ENCODE assay signal across 3 cellular contexts in genomic region chr18:31526374-31526773, GRCh38.
A peak's percentile ranks its signal among the peaks of the same experiment; 100 is the strongest.
TF ChIP-seq lines count a peak whose summit lies in the region.

No MANE protein-coding gene starts in this region.

TF ChIP-seq in HepG2, 621 proteins besides CTCF, POLR2A, EP300 and RAD21:
- TF ChIP-seq REXO4 (CRISPR knock-in tag; IDR thresholded peaks at IDR 0.05; ENCODE audit: borderline replicate concordance) (no peak), ZNF7 (CRISPR knock-in tag; IDR thresholded peaks at IDR 0.05) (no peak), SMAD1 (CRISPR knock-in tag; IDR thresholded peaks at IDR 0.05; ENCODE audit: borderline replicate concordance, low read depth) (no peak), ZNF207 (IDR thresholded peaks at IDR 0.05; ENCODE audit: borderline replicate concordance) (no peak), ZNF121 (CRISPR knock-in tag; IDR thresholded peaks at IDR 0.05) (no peak), ZNF101 (CRISPR knock-in tag; IDR thresholded peaks at IDR 0.05; ENCODE audit: borderline replicate concordance, low read depth) (no peak), MYNN (CRISPR knock-in tag; IDR thresholded peaks at IDR 0.05; ENCODE audit: low read depth) (no peak), ZSCAN25 (CRISPR knock-in tag; IDR thresholded peaks at IDR 0.05) (no peak), MAFF (IDR thresholded peaks at IDR 0.05; ENCODE audit: low read depth, low read length) (peak; percentile 81), MAFK (conservative IDR thresholded peaks at IDR 0.05 in 1 of 2, IDR thresholded peaks at IDR 0.05 in 1 of 2; ENCODE audit: low read length in 2 of 2) (peak; percentile 68 to 90; a peak in 3 of 4 replicates), SYNCRIP (IDR thresholded peaks at IDR 0.05; ENCODE audit: insufficient read depth, low read depth, low read length) (no peak), SMYD3 (CRISPR knock-in tag; IDR thresholded peaks at IDR 0.05) (no peak)
- TF ChIP-seq, protein P1, sequence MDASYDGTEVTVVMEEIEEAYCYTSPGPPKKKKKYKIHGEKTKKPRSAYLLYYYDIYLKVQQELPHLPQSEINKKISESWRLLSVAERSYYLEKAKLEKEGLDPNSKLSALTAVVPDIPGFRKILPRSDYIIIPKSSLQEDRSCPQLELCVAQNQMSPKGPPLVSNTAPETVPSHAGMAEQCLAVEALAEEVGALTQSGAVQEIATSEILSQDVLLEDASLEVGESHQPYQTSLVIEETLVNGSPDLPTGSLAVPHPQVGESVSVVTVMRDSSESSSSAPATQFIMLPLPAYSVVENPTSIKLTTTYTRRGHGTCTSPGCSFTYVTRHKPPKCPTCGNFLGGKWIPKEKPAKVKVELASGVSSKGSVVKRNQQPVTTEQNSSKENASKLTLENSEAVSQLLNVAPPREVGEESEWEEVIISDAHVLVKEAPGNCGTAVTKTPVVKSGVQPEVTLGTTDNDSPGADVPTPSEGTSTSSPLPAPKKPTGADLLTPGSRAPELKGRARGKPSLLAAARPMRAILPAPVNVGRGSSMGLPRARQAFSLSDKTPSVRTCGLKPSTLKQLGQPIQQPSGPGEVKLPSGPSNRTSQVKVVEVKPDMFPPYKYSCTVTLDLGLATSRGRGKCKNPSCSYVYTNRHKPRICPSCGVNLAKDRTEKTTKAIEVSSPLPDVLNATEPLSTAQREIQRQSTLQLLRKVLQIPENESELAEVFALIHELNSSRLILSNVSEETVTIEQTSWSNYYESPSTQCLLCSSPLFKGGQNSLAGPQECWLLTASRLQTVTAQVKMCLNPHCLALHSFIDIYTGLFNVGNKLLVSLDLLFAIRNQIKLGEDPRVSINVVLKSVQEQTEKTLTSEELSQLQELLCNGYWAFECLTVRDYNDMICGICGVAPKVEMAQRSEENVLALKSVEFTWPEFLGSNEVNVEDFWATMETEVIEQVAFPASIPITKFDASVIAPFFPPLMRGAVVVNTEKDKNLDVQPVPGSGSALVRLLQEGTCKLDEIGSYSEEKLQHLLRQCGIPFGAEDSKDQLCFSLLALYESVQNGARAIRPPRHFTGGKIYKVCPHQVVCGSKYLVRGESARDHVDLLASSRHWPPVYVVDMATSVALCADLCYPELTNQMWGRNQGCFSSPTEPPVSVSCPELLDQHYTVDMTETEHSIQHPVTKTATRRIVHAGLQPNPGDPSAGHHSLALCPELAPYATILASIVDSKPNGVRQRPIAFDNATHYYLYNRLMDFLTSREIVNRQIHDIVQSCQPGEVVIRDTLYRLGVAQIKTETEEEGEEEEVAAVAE (CRISPR knock-in tag; IDR thresholded peaks at IDR 0.05; ENCODE audit: borderline replicate concordance) = no peak

TF ChIP-seq in GM12891, 5 proteins besides CTCF, POLR2A, EP300 and RAD21:
- TF ChIP-seq SPI1 (IDR thresholded peaks at IDR 0.05; ENCODE audit: low read depth, low read length) = no peak
- no peak for TF ChIP-seq POLR2AphosphoS5 (IDR thresholded peaks at IDR 0.05; ENCODE audit: low read depth, low read length)
- TF ChIP-seq PAX5 (IDR thresholded peaks at IDR 0.05; ENCODE audit: insufficient read depth, low read length, severe bottlenecking) = no peak
- TF ChIP-seq POU2F2 (IDR thresholded peaks at IDR 0.05; ENCODE audit: low read depth, low read length) = no peak
- TF ChIP-seq TAF1 (IDR thresholded peaks at IDR 0.05; ENCODE audit: low read depth, low read length) = no peak

TF ChIP-seq in K562, 482 proteins besides CTCF, POLR2A, EP300 and RAD21:
- TF ChIP-seq ZNF316 (IDR thresholded peaks at IDR 0.05) = peak; percentile 67
- TF ChIP-seq MAFF (IDR thresholded peaks at IDR 0.05; ENCODE audit: low read length) = peak; percentile 60
- no peak for TF ChIP-seq NCOA6 (IDR thresholded peaks at IDR 0.05)
- TF ChIP-seq MAFK (IDR thresholded peaks at IDR 0.05; ENCODE audit: low read length) = peak; percentile 24; the same call in 1 of the 2 replicates
- no peak for TF ChIP-seq POLR2AphosphoS5 (IDR thresholded peaks at IDR 0.05; ENCODE audit: control insufficient read depth, insufficient read depth, low read depth, low read length)
- TF ChIP-seq C11orf30 (IDR thresholded peaks at IDR 0.05; ENCODE audit: low read depth) = peak; percentile 38; the same call in 1 of the 2 replicates
